In genomic region chr11:65779919-65780769, GRCh38 we compare ENCODE assay signal across 1 cellular context.
TF ChIP-seq lines count a peak whose summit lies in the region.

No MANE protein-coding gene starts in this region.

TF ChIP-seq in K562, 482 proteins besides CTCF, POLR2A, EP300 and RAD21 (continued from another document and continues in another):
- TF ChIP-seq, protein P1, sequence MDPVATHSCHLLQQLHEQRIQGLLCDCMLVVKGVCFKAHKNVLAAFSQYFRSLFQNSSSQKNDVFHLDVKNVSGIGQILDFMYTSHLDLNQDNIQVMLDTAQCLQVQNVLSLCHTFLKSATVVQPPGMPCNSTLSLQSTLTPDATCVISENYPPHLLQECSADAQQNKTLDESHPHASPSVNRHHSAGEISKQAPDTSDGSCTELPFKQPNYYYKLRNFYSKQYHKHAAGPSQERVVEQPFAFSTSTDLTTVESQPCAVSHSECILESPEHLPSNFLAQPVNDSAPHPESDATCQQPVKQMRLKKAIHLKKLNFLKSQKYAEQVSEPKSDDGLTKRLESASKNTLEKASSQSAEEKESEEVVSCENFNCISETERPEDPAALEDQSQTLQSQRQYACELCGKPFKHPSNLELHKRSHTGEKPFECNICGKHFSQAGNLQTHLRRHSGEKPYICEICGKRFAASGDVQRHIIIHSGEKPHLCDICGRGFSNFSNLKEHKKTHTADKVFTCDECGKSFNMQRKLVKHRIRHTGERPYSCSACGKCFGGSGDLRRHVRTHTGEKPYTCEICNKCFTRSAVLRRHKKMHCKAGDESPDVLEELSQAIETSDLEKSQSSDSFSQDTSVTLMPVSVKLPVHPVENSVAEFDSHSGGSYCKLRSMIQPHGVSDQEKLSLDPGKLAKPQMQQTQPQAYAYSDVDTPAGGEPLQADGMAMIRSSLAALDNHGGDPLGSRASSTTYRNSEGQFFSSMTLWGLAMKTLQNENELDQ (CRISPR knock-in tag; IDR thresholded peaks at IDR 0.05; ENCODE audit: borderline replicate concordance), result 0 out of 2 replicates have a peak, but pooled peaks have one; percentile 52
- TF ChIP-seq MCM3 (IDR thresholded peaks at IDR 0.05) (no peak), SMARCA4 (IDR thresholded peaks at IDR 0.05) (0 out of 2 replicates have a peak, but pooled peaks have one; percentile 26), NFRKB (IDR thresholded peaks at IDR 0.05; ENCODE audit: low read depth) (peak; percentile 62; the same call in 1 of the 2 replicates), CBFB (CRISPR knock-in tag; IDR thresholded peaks at IDR 0.05) (peak; percentile 70; the same call in 1 of the 2 replicates), L3MBTL2 (IDR thresholded peaks at IDR 0.05) (peak; percentile 65), CREM (IDR thresholded peaks at IDR 0.05; ENCODE audit: low read depth) (peak; percentile 57), NCOR1 (IDR thresholded peaks at IDR 0.05) (peak; percentile 41; the same call in 1 of the 2 replicates), ATF1 (CRISPR knock-in tag; IDR thresholded peaks at IDR 0.05) (no peak), ATF1 (tag; IDR thresholded peaks at IDR 0.05) (peak; percentile 69), GTF2E2 (tag; IDR thresholded peaks at IDR 0.05) (peak; percentile 62; the same call in 1 of the 2 replicates), YY1 (IDR thresholded peaks at IDR 0.05; ENCODE audit: borderline replicate concordance in 1 of 3, control insufficient read depth in 1 of 3, extremely low read depth in 1 of 3, insufficient read depth in 3 of 3, insufficient read length in 1 of 3, insufficient replicate concordance in 2 of 3, low read depth in 1 of 3, low read length in 2 of 3) (peak in 2 of 3 experiments; percentile 78 to 86), HNRNPK (IDR thresholded peaks at IDR 0.05; ENCODE audit: low read depth, low read length, poor library complexity, severe bottlenecking) (no peak), HNRNPL (IDR thresholded peaks at IDR 0.05; ENCODE audit: low read depth, low read length) (peak; percentile 68; the same call in 1 of the 2 replicates), IRF2 (CRISPR knock-in tag; IDR thresholded peaks at IDR 0.05) (no peak), TARDBP (IDR thresholded peaks at IDR 0.05) (peak; percentile 74; the same call in 1 of the 2 replicates), BHLHE40 (IDR thresholded peaks at IDR 0.05; ENCODE audit: low read length) (peak; percentile 21; the same call in 1 of the 2 replicates), KAT2B (IDR thresholded peaks at IDR 0.05; ENCODE audit: low read depth, low read length) (peak; percentile 65), ZNF124 (CRISPR knock-in tag; IDR thresholded peaks at IDR 0.05) (0 out of 2 replicates have a peak, but pooled peaks have one; percentile 23), FIP1L1 (IDR thresholded peaks at IDR 0.05; ENCODE audit: low read depth, low read length, poor library complexity, severe bottlenecking) (peak; percentile 92), CEBPB (tag; IDR thresholded peaks at IDR 0.05) (peak; percentile 94; the same call in 1 of the 2 replicates), RBFOX2 (IDR thresholded peaks at IDR 0.05; ENCODE audit: low read depth, low read length) (peak; percentile 89), HNRNPLL (IDR thresholded peaks at IDR 0.05; ENCODE audit: low read depth, low read length, poor library complexity, severe bottlenecking) (peak; percentile 44), RBM25 (IDR thresholded peaks at IDR 0.05; ENCODE audit: low read depth, low read length, severe bottlenecking) (peak; percentile 63), NR2C2 (CRISPR knock-in tag; IDR thresholded peaks at IDR 0.05) (peak; percentile 70; the same call in 1 of the 2 replicates), NR2C2 (tag; IDR thresholded peaks at IDR 0.05) (no peak), SRSF1 (IDR thresholded peaks at IDR 0.05; ENCODE audit: low read depth, low read length) (0 out of 2 replicates have a peak, but pooled peaks have one; percentile 22), TCF3 (CRISPR knock-in tag; IDR thresholded peaks at IDR 0.05) (peak; percentile 52), RNF2 (IDR thresholded peaks at IDR 0.05) (peak; percentile 14; the same call in 1 of the 2 replicates), CTBP1 (IDR thresholded peaks at IDR 0.05; ENCODE audit: borderline replicate concordance) (peak; percentile 89), HMG20B (CRISPR knock-in tag; IDR thresholded peaks at IDR 0.05) (no peak), ZNF77 (CRISPR knock-in tag; IDR thresholded peaks at IDR 0.05) (no peak), KDM5B (IDR thresholded peaks at IDR 0.05; ENCODE audit: insufficient replicate concordance, low read depth, low read length) (peak; percentile 10), JUN (IDR thresholded peaks at IDR 0.05; ENCODE audit: borderline replicate concordance, low read depth, low read length) (0 out of 2 replicates have a peak, but pooled peaks have one; percentile 53), JUN (CRISPR knock-in tag; IDR thresholded peaks at IDR 0.05; ENCODE audit: borderline replicate concordance) (0 out of 2 replicates have a peak, but pooled peaks have one; percentile 45), TCF7 (IDR thresholded peaks at IDR 0.05; ENCODE audit: borderline replicate concordance) (no peak), ZNF449 (CRISPR knock-in tag; IDR thresholded peaks at IDR 0.05) (no peak), ZNF143 (CRISPR knock-in tag; IDR thresholded peaks at IDR 0.05) (peak; percentile 45; the same call in 1 of the 2 replicates), ZNF778 (CRISPR knock-in tag; IDR thresholded peaks at IDR 0.05) (no peak), ZBTB1 (CRISPR knock-in tag; IDR thresholded peaks at IDR 0.05; ENCODE audit: borderline replicate concordance, low read depth) (peak; percentile 88), CXXC5 (CRISPR knock-in tag; IDR thresholded peaks at IDR 0.05) (peak; percentile 79), ZNF12 (CRISPR knock-in tag; IDR thresholded peaks at IDR 0.05) (no peak), JUND (IDR thresholded peaks at IDR 0.05; ENCODE audit: borderline replicate concordance, low read depth, low read length) (peak; percentile 46; the same call in 1 of the 2 replicates), JUND (tag; IDR thresholded peaks at IDR 0.05; ENCODE audit: borderline replicate concordance, low read depth, low read length) (no peak; the same call in 2 of the 3 replicates), E4F1 (CRISPR knock-in tag; IDR thresholded peaks at IDR 0.05; ENCODE audit: borderline replicate concordance) (no peak), BRD4 (IDR thresholded peaks at IDR 0.05) (peak; percentile 79), ZC3H4 (CRISPR knock-in tag; IDR thresholded peaks at IDR 0.05; ENCODE audit: borderline replicate concordance) (0 out of 2 replicates have a peak, but pooled peaks have one; percentile 16), ETV5 (CRISPR knock-in tag; IDR thresholded peaks at IDR 0.05; ENCODE audit: low read depth) (peak; percentile 65; the same call in 1 of the 2 replicates)
- TF ChIP-seq, protein P2, sequence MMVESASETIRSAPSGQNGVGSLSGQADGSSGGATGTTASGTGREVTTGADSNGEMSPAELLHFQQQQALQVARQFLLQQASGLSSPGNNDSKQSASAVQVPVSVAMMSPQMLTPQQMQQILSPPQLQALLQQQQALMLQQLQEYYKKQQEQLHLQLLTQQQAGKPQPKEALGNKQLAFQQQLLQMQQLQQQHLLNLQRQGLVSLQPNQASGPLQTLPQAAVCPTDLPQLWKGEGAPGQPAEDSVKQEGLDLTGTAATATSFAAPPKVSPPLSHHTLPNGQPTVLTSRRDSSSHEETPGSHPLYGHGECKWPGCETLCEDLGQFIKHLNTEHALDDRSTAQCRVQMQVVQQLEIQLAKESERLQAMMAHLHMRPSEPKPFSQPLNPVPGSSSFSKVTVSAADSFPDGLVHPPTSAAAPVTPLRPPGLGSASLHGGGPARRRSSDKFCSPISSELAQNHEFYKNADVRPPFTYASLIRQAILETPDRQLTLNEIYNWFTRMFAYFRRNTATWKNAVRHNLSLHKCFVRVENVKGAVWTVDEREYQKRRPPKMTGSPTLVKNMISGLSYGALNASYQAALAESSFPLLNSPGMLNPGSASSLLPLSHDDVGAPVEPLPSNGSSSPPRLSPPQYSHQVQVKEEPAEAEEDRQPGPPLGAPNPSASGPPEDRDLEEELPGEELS (CRISPR knock-in tag; IDR thresholded peaks at IDR 0.05; ENCODE audit: borderline replicate concordance), result peak; percentile 89
- TF ChIP-seq, protein P3, sequence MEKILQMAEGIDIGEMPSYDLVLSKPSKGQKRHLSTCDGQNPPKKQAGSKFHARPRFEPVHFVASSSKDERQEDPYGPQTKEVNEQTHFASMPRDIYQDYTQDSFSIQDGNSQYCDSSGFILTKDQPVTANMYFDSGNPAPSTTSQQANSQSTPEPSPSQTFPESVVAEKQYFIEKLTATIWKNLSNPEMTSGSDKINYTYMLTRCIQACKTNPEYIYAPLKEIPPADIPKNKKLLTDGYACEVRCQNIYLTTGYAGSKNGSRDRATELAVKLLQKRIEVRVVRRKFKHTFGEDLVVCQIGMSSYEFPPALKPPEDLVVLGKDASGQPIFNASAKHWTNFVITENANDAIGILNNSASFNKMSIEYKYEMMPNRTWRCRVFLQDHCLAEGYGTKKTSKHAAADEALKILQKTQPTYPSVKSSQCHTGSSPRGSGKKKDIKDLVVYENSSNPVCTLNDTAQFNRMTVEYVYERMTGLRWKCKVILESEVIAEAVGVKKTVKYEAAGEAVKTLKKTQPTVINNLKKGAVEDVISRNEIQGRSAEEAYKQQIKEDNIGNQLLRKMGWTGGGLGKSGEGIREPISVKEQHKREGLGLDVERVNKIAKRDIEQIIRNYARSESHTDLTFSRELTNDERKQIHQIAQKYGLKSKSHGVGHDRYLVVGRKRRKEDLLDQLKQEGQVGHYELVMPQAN (IDR thresholded peaks at IDR 0.05; ENCODE audit: borderline replicate concordance), result peak; percentile 52; the same call in 1 of the 2 replicates
- TF ChIP-seq, protein P4, sequence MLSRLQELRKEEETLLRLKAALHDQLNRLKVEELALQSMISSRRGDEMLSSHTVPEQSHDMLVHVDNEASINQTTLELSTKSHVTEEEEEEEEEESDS (CRISPR knock-in tag; IDR thresholded peaks at IDR 0.05), result no peak
- TF ChIP-seq, protein P5, sequence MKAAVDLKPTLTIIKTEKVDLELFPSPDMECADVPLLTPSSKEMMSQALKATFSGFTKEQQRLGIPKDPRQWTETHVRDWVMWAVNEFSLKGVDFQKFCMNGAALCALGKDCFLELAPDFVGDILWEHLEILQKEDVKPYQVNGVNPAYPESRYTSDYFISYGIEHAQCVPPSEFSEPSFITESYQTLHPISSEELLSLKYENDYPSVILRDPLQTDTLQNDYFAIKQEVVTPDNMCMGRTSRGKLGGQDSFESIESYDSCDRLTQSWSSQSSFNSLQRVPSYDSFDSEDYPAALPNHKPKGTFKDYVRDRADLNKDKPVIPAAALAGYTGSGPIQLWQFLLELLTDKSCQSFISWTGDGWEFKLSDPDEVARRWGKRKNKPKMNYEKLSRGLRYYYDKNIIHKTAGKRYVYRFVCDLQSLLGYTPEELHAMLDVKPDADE (conservative IDR thresholded peaks at IDR 0.05; ENCODE audit: control insufficient read depth, low read depth, low read length), result peak; percentile 77; the same call in 1 of the 2 replicates
